Comparison of ENCODE assay signal across 8 cellular contexts in genomic region chr22:49827307-49827852, GRCh38. TPM values are rescaled to one million over a fixed set of nuclear protein-coding genes. Genes with fewer than 3 reads are reported as not detected.
A peak's percentile ranks its signal among the peaks of the same experiment; 100 is the strongest.
DNase-seq lines count a peak whose midpoint lies in the region; ATAC-seq, FAIRE-seq and TF ChIP-seq lines count a peak whose summit lies in the region.

No MANE protein-coding gene starts in this region.

- DNase-seq in Daoy (ENCODE audit: low read depth) (peak; percentile 27), mammary epithelial cell (no peak), mucosa of descending colon (no peak), 8988T (no peak), H54 (ENCODE audit: insufficient read length, low spot score) (no peak)

- H3K27ac ChIP-seq in KMS-11 = peak overlapping the region; percentile 47
- H3K27ac ChIP-seq in mammary epithelial cell (ENCODE audit: insufficient read depth, low read depth, low read length) = peak overlapping the region; percentile 77

- FAIRE-seq in H54 (lab: Jason Lieb, UNC) = no peak

- H4K20me1 ChIP-seq in KMS-11 (ENCODE audit: insufficient read depth) (no peaks in the 10 kb centered on the region), mammary epithelial cell (ENCODE audit: insufficient read depth, low read length) (peaks cover 13% of the 10 kb centered on the region)

- H3K9me3 ChIP-seq in mammary epithelial cell (replicated peaks; ENCODE audit: insufficient read depth, low read length) (no peaks in the 10 kb centered on the region), mucosa of descending colon (no peaks in the 10 kb centered on the region)

- H2AFZ ChIP-seq in KMS-11 (ENCODE audit: low read depth) = no peak overlapping the region
- H2AFZ ChIP-seq in mammary epithelial cell (ENCODE audit: low read depth, low read length) = peak overlapping the region; percentile 46

- no peak for TF ChIP-seq POLR2A in H54 (IDR thresholded peaks at IDR 0.05; ENCODE audit: low read depth, low read length)

- H3K4me2 ChIP-seq in KMS-11 (no peak overlapping the region), mammary epithelial cell (ENCODE audit: insufficient read depth, low read depth, low read length) (peak overlapping the region; percentile 100)

- no TSS peak for BruUV-seq in mammary epithelial cell (replicated peaks; lab: Mats Ljungman, UMichigan)

- in situ Hi-C loops in mammary epithelial cell (cut with MboI; ENCODE audit: low sequenced_read_pairs in 2 of 2) = no loop called here

- intact Hi-C loops in mammary epithelial cell (cut with micrococcal nuclease) = loop anchor here (2.0 kb wide), 1 partner anchor 61 kb away; no protein-coding TSS in a partner anchor
- intact Hi-C loops in mucosa of descending colon (cut with DNase I, micrococcal nuclease) = no loop called here

- H3K4me3 ChIP-seq in KMS-11 (IDR thresholded peaks at IDR 0.05; ENCODE audit: insufficient read depth, low read depth, low read length) = no peak overlapping the region
- H3K4me3 ChIP-seq in mammary epithelial cell (replicated peaks in 1 of 3; ENCODE audit: insufficient read depth in 1 of 3, low read depth in 2 of 3, low read length in 3 of 3) = peak overlapping the region; percentile 66 to 91 (median 75)
- H3K4me3 ChIP-seq in mucosa of descending colon = peak overlapping the region; percentile 61

- peak; percentile 16 for ATAC-seq in mucosa of descending colon
- ATAC-seq in GM21619 (IDR thresholded peaks at IDR 0.05; ENCODE audit: unreplicated experiment) = no peak
- no peak for ATAC-seq in HG03439 (IDR thresholded peaks at IDR 0.05; ENCODE audit: unreplicated experiment)

- dilution Hi-C loops in mammary epithelial cell (cut with HindIII; ENCODE audit: low sequenced_read_pairs) = no loop called here

- H3K9ac ChIP-seq in KMS-11 (peak overlapping the region; percentile 82; the same call in 1 of the 2 replicates), mammary epithelial cell (ENCODE audit: insufficient read depth, low read length) (peak overlapping the region; percentile 92)

- H3K4me1 ChIP-seq in KMS-11 (ENCODE audit: low read depth, poor library complexity, severe bottlenecking) (peaks cover 14% of the 10 kb centered on the region), mammary epithelial cell (ENCODE audit: insufficient read depth, low read length) (peaks cover 25% of the 10 kb centered on the region), mucosa of descending colon (ENCODE audit: low read depth) (peaks cover 21% of the 10 kb centered on the region)

- CTCF ChIA-PET in mammary epithelial cell (lab: Charles Lee; ENCODE audit: low non-redundant PET) = no interaction called here

- TF ChIP-seq CTCF in KMS-11 (conservative IDR thresholded peaks at IDR 0.05; ENCODE audit: low read depth, low read length) = no peak
- no peak for TF ChIP-seq CTCF in mammary epithelial cell (conservative IDR thresholded peaks at IDR 0.05 in 1 of 2, IDR thresholded peaks at IDR 0.05 in 1 of 2; ENCODE audit: extremely low read depth in 1 of 2, insufficient read depth in 1 of 2, low read depth in 1 of 2, low read length in 2 of 2)
- TF ChIP-seq CTCF in mucosa of descending colon (IDR thresholded peaks at IDR 0.05) = no peak

- H3K79me2 ChIP-seq in KMS-11 (ENCODE audit: insufficient read depth, low read depth) = peaks cover 45% of the 10 kb centered on the region
- H3K79me2 ChIP-seq in mammary epithelial cell (ENCODE audit: insufficient read depth, low read length) = peaks cover 49% of the 10 kb centered on the region

- no peaks in the 10 kb centered on the region for H3K27me3 ChIP-seq in KMS-11 (ENCODE audit: insufficient read depth, low read depth)
- no peaks in the 10 kb centered on the region for H3K27me3 ChIP-seq in mammary epithelial cell (ENCODE audit: insufficient read depth, low read length)

- no CpG with 5 or more reads among the region's 104 CpGs for WGBS in mammary epithelial cell (ENCODE audit: low coverage, missing lambda C conversion rate)

- H3K36me3 ChIP-seq in KMS-11 (ENCODE audit: insufficient read depth) (no peaks in the 10 kb centered on the region), mammary epithelial cell (ENCODE audit: insufficient read depth, low read length) (no peaks in the 10 kb centered on the region), mucosa of descending colon (ENCODE audit: low read depth) (peaks cover 7% of the 10 kb centered on the region)

RNA-seq across cellular contexts. Expression of gene BRD1, which starts 0.3 kb away (rescaled TPM):
- 15.4 and 20.1 TPM in 2 replicates for total RNA-seq in Daoy (2014; rRNA removed; shearing (Covaris generic))
- total RNA-seq in mammary epithelial cell (10 to 100 TPM; 25.5 to 26.9 TPM), mucosa of descending colon (10 to 100 TPM; 33.4 to 51.3 (median 48.4) TPM)
- 4.5 TPM for polyA plus RNA-seq in mammary epithelial cell
- polyA minus RNA-seq in mammary epithelial cell = 5.3 TPM

RNA-seq across cellular contexts. Expression of gene ZBED4, which starts 26.3 kb away (rescaled TPM):
- total RNA-seq in Daoy (2014; rRNA removed; shearing (Covaris generic)) = 10.6 and 12.1 TPM in 2 replicates
- total RNA-seq in mammary epithelial cell (10 to 100 TPM; 16.8 to 20.7 TPM), mucosa of descending colon (10 to 100 TPM; 13.7 to 18.2 (median 18.1) TPM)
- polyA plus RNA-seq in mammary epithelial cell = 6.3 TPM
- 19.3 TPM for polyA minus RNA-seq in mammary epithelial cell
